In genomic region chr9:137878146-137878941, GRCh38 we compare ENCODE assay signal across 8 cellular contexts. TPM values are rescaled to one million over a fixed set of nuclear protein-coding genes. Genes with fewer than 3 reads are reported as not detected.
DNase-seq lines count a peak whose midpoint lies in the region; ATAC-seq and TF ChIP-seq lines count a peak whose summit lies in the region.

No MANE protein-coding gene starts in this region.

- CTCF ChIA-PET in HEK293 (lab: Yijun Ruan, JAX) = no interaction called here
- CTCF ChIA-PET in activated naive CD4-positive, alpha-beta T cell treated with anti-CD3 and anti-CD28 coated beads for 36 hours (lab: Charles Lee) = no interaction called here

- H3K4me3 Mint-ChIP-seq in activated naive CD4-positive, alpha-beta T cell treated with anti-CD3 and anti-CD28 coated beads for 36 hours = no peak overlapping the region
- no peak overlapping the region for H3K4me3 Mint-ChIP-seq in osteocyte (ENCODE audit: unreplicated experiment)

- H3K27ac ChIP-seq in 22Rv1 = peak overlapping the region; percentile 31; the same call in 1 of the 2 replicates
- H3K27ac ChIP-seq in HEK293 (ENCODE audit: extremely low read depth, low read depth, low read length) = no peak overlapping the region
- no peak overlapping the region for H3K27ac ChIP-seq in right cardiac atrium (ENCODE audit: low read length)

- 2% methylated on average over 101 of the region's 101 CpGs for WGBS in right cardiac atrium

- peak; percentile 38 for DNase-seq in activated naive CD4-positive, alpha-beta T cell treated with anti-CD3 and anti-CD28 coated beads for 36 hours
- DNase-seq in right cardiac atrium = peak in 2 of 3 donors; percentile 57 to 61
- DNase-seq in stimulated activated CD4-positive, alpha-beta T cell treated with anti-CD3 and anti-CD28 coated beads, Interleukin-2, amount 100 ng/mL, for 48 hours = peak; percentile 15 to 28
- DNase-seq in osteocyte (ENCODE audit: extremely low spot score, unreplicated experiment) = no peak
- DNase-seq in HuH-7 (ENCODE audit: low spot score) = no peak

- H3K27me3 ChIP-seq in right cardiac atrium (ENCODE audit: control insufficient read depth, insufficient read depth) = no peaks in the 10 kb centered on the region

- no peak overlapping the region for H3K27ac Mint-ChIP-seq in activated naive CD4-positive, alpha-beta T cell treated with anti-CD3 and anti-CD28 coated beads for 36 hours
- no peak overlapping the region for H3K27ac Mint-ChIP-seq in osteocyte (ENCODE audit: unreplicated experiment)

- H3K4me1 ChIP-seq in HEK293 (ENCODE audit: control insufficient read depth, insufficient read depth, low read length) (no peaks in the 10 kb centered on the region), right cardiac atrium (ENCODE audit: control insufficient read depth, insufficient read depth, low read length) (no peaks in the 10 kb centered on the region)

- H3K9me3 ChIP-seq in HEK293 (ENCODE audit: control insufficient read depth, insufficient read depth, low read depth, low read length) (no peaks in the 10 kb centered on the region), right cardiac atrium (ENCODE audit: control insufficient read depth, low read length) (no peaks in the 10 kb centered on the region)

- peak overlapping the region; percentile 28 for H3K4me3 ChIP-seq in HEK293 (ENCODE audit: low read depth, low read length)
- peak overlapping the region; percentile 33 for H3K4me3 ChIP-seq in right cardiac atrium (ENCODE audit: low read length)

- H3K36me3 Mint-ChIP-seq in activated naive CD4-positive, alpha-beta T cell treated with anti-CD3 and anti-CD28 coated beads for 36 hours (ENCODE audit: low read depth) = no peaks in the 10 kb centered on the region
- no peaks in the 10 kb centered on the region for H3K36me3 Mint-ChIP-seq in osteocyte (ENCODE audit: unreplicated experiment)

- intact Hi-C loops in activated naive CD4-positive, alpha-beta T cell treated with anti-CD3 and anti-CD28 coated beads for 36 hours (cut with micrococcal nuclease) = no loop called here
- intact Hi-C loops in right cardiac atrium (cut with DNase I) = no loop called here

- ATAC-seq in right cardiac atrium (peak; percentile 44 to 59), HG02973 (IDR thresholded peaks at IDR 0.05; ENCODE audit: unreplicated experiment) (no peak)

- H3K9me3 Mint-ChIP-seq in activated naive CD4-positive, alpha-beta T cell treated with anti-CD3 and anti-CD28 coated beads for 36 hours = no peaks in the 10 kb centered on the region
- no peaks in the 10 kb centered on the region for H3K9me3 Mint-ChIP-seq in osteocyte (ENCODE audit: unreplicated experiment)

- TF ChIP-seq CTCF in 22Rv1 (IDR thresholded peaks at IDR 0.05) (peak; percentile 10; the same call in 1 of the 2 replicates), HEK293 (tag by site-specific recombination; IDR thresholded peaks at IDR 0.05) (peak; percentile 35; the same call in 1 of the 2 replicates), osteocyte (IDR thresholded peaks at IDR 0.05) (no peak)

- POLR2A ChIA-PET in HEK293 (lab: Yijun Ruan, JAX) = no interaction called here

- peaks cover 3% of the 10 kb centered on the region for H3K4me1 Mint-ChIP-seq in activated naive CD4-positive, alpha-beta T cell treated with anti-CD3 and anti-CD28 coated beads for 36 hours (ENCODE audit: low read depth)
- H3K4me1 Mint-ChIP-seq in osteocyte (ENCODE audit: unreplicated experiment) = peaks cover 1% of the 10 kb centered on the region

- H3K36me3 ChIP-seq in HEK293 (ENCODE audit: control insufficient read depth in 2 of 2, insufficient read depth in 1 of 2, low read length in 2 of 2) = no peaks in the 10 kb centered on the region

- peaks cover 34% of the 10 kb centered on the region for H3K27me3 Mint-ChIP-seq in activated naive CD4-positive, alpha-beta T cell treated with anti-CD3 and anti-CD28 coated beads for 36 hours (ENCODE audit: low read depth)
- peaks cover 8% of the 10 kb centered on the region for H3K27me3 Mint-ChIP-seq in osteocyte (ENCODE audit: unreplicated experiment)

TF ChIP-seq in HEK293, 187 proteins besides CTCF, POLR2A, EP300 and RAD21 (continues in another document):
- TF ChIP-seq KLF10 (tag by site-specific recombination; IDR thresholded peaks at IDR 0.05) (0 out of 2 replicates have a peak, but pooled peaks have one; percentile 20), GLI2 (tag by site-specific recombination; IDR thresholded peaks at IDR 0.05; ENCODE audit: borderline replicate concordance, low read depth) (no peak), PATZ1 (tag by site-specific recombination; IDR thresholded peaks at IDR 0.05) (peak; percentile 77), ZBTB20 (tag by site-specific recombination; IDR thresholded peaks at IDR 0.05) (peak; percentile 55; the same call in 1 of the 2 replicates), ZBTB26 (tag by site-specific recombination; optimal IDR thresholded peaks at IDR 0.05) (peak; percentile 90), ZNF555 (tag by site-specific recombination; conservative IDR thresholded peaks at IDR 0.05) (no peak), ZBTB6 (tag by site-specific recombination; IDR thresholded peaks at IDR 0.05) (no peak), HOXA7 (CRISPR knock-in tag; IDR thresholded peaks at IDR 0.05; ENCODE audit: borderline replicate concordance) (no peak), GLIS1 (tag by site-specific recombination; IDR thresholded peaks at IDR 0.05) (peak; percentile 28; the same call in 1 of the 2 replicates), ZFHX2 (tag by site-specific recombination; conservative IDR thresholded peaks at IDR 0.05) (no peak), KLF8 (tag by site-specific recombination; IDR thresholded peaks at IDR 0.05) (peak; percentile 41; the same call in 1 of the 2 replicates), ZNF561 (tag by site-specific recombination; IDR thresholded peaks at IDR 0.05; ENCODE audit: borderline replicate concordance) (peak; percentile 43; the same call in 1 of the 2 replicates), ZBTB8A (tag by site-specific recombination; IDR thresholded peaks at IDR 0.05) (0 out of 2 replicates have a peak, but pooled peaks have one; percentile 18), REST (tag by site-specific recombination; IDR thresholded peaks at IDR 0.05) (peak; percentile 96)

RNA-seq across cellular contexts. Expression of gene CACNA1B, which starts 0.8 kb away (rescaled TPM):
- under 1 TPM; 0.05 TPM for total RNA-seq in activated naive CD4-positive, alpha-beta T cell treated with anti-CD3 and anti-CD28 coated beads for 36 hours
- total RNA-seq in right cardiac atrium = under 1 TPM; 0.06 to 0.44 (median 0.14) TPM
- 0.05 TPM for polyA plus RNA-seq in right cardiac atrium
- total RNA-seq in osteocyte = 0.08 and 0.13 TPM in 2 replicates

Comparison
In these comparisons a context has a peak if more than half of its experiments do, and no peak if none do; other contexts are left out.
1. DNase-seq: peak in activated naive CD4-positive, alpha-beta T cell treated with anti-CD3 and anti-CD28 coated beads for 36 hours (single experiment), right cardiac atrium (2 of 3) and stimulated activated CD4-positive, alpha-beta T cell treated with anti-CD3 and anti-CD28 coated beads, Interleukin-2, amount 100 ng/mL, for 48 hours (2 of 2); none in osteocyte (single experiment) and HuH-7 (single experiment).